Comparison of ENCODE assay signal across 10 cellular contexts in the genomic region with DNA sequence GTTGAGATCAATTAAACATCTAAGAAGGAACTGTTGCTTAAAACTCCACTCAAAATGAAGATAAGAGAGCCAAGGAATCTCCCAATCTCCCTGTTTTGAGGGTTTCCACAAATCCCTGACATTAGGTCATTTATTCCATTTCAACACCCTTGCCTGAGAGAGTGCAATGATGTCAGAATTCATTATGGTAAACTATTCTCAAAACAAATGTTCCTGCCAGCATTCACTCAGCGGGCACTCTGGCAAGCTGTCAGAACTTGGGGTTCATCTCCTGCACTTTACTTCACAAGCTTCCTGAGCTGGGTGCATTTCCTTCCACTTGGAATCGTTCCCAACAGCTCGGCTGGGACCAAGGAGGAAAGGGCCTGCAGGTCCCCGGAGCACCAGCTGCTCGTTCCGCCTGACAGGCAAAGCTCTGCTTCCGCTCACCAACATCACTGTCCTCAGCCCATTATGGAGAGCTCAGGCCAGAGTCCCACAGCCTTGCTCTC.
DNase-seq lines count a peak whose midpoint lies in the region; ATAC-seq and TF ChIP-seq lines count a peak whose summit lies in the region.
"Had no signal": no experiment of that assay in that cellular context is flagged by ENCODE, and none has a peak within 500 bp of the region (broad histone marks: within the 10 kb centered on the region; RNA-seq: fewer than 3 reads in every experiment).

No MANE protein-coding gene starts in this region.

- H3K36me3 ChIP-seq in esophagus (ENCODE audit: control insufficient read depth in 2 of 2, insufficient read depth in 2 of 2, low read length in 1 of 2), result no peaks in the 10 kb centered on the region
- no peaks in the 10 kb centered on the region for H3K36me3 ChIP-seq in CD8-positive, alpha-beta T cell (ENCODE audit: insufficient read depth, low read length)

- no peaks in the 10 kb centered on the region for H3K27me3 ChIP-seq in esophagus (ENCODE audit: control insufficient read depth in 1 of 2, insufficient read depth in 2 of 2, low read length in 2 of 2)
- H3K27me3 ChIP-seq in CD8-positive, alpha-beta T cell (ENCODE audit: insufficient read depth, low read length), result no peaks in the 10 kb centered on the region

- CTCF ChIA-PET in CD8-positive, alpha-beta T cell (lab: Charles Lee), result interaction anchor here (0.7 to 5.4 kb wide), 19 partner anchors 9 to 760 kb away, joined by 3 to 62 read pairs (median 3); no protein-coding TSS in a partner anchor

- peak overlapping the region; percentile 43 to 71 (median 67) for H3K27ac Mint-ChIP-seq in nephron
- no peak overlapping the region for H3K27ac Mint-ChIP-seq in CD8-positive, alpha-beta T cell
- H3K27ac Mint-ChIP-seq: mesothelial cell of epicardium had no signal

- H3K36me3 Mint-ChIP-seq in nephron (ENCODE audit: low read depth), result no peaks in the 10 kb centered on the region
- H3K36me3 Mint-ChIP-seq in CD8-positive, alpha-beta T cell, result no peaks in the 10 kb centered on the region
- H3K36me3 Mint-ChIP-seq: CD4-positive, CD25-positive, alpha-beta regulatory T cell had no signal

- DNase-seq in AG20443 (ENCODE audit: low spot score) (peak; percentile 46), NCI-H2171 treated with DMSO at 0.1 percent for 48 hours (lab: John Stamatoyannopoulos, UW) (peak; percentile 91)
- no peak for DNase-seq in activated CD4-positive, alpha-beta T cell treated with anti-CD3 and anti-CD28 coated beads, Interleukin-2, amount 50 U/mL, for 1 hour
- no peak for DNase-seq in CD8-positive, alpha-beta T cell
- DNase-seq: CD4-positive, CD25-positive, alpha-beta regulatory T cell had no signal

- H3K9me3 Mint-ChIP-seq in nephron, result no peaks in the 10 kb centered on the region
- H3K9me3 Mint-ChIP-seq in CD8-positive, alpha-beta T cell, result no peaks in the 10 kb centered on the region
- H3K9me3 Mint-ChIP-seq: CD4-positive, CD25-positive, alpha-beta regulatory T cell; mesothelial cell of epicardium had no signal

- intact Hi-C loops in CD8-positive, alpha-beta T cell (cut with DNase I, micrococcal nuclease), result loop anchor here (10.0 kb wide), 2 partner anchors 124 to 724 kb away; no protein-coding TSS in a partner anchor

- no peak overlapping the region for H3K4me3 ChIP-seq in esophagus (ENCODE audit: low read depth in 1 of 2, low read length in 2 of 2)
- no peak overlapping the region for H3K4me3 ChIP-seq in CD8-positive, alpha-beta T cell (ENCODE audit: low read depth, low read length)

- peak overlapping the region in 1 of 3 experiments; percentile 11 for H3K4me3 Mint-ChIP-seq in nephron
- no peak overlapping the region for H3K4me3 Mint-ChIP-seq in CD8-positive, alpha-beta T cell
- H3K4me3 Mint-ChIP-seq: mesothelial cell of epicardium had no signal

- POLR2A ChIA-PET in CD8-positive, alpha-beta T cell (lab: Charles Lee), result no interaction called here

- H3K4me1 ChIP-seq in esophagus (ENCODE audit: control insufficient read depth in 2 of 2, insufficient read depth in 2 of 2, low read length in 1 of 2), result peaks cover 0 to 2% of the 10 kb centered on the region in 2 donors
- H3K4me1 ChIP-seq in CD8-positive, alpha-beta T cell (ENCODE audit: insufficient read depth, low read length), result no peaks in the 10 kb centered on the region

- peak overlapping the region; percentile 1 to 22 for H3K27ac ChIP-seq in esophagus (ENCODE audit: low read depth in 2 of 2, low read length in 1 of 2)
- no peak overlapping the region for H3K27ac ChIP-seq in CD8-positive, alpha-beta T cell (ENCODE audit: low read depth, low read length)

- H3K4me1 Mint-ChIP-seq in nephron, result peaks cover 61% of the 10 kb centered on the region
- H3K4me1 Mint-ChIP-seq in CD8-positive, alpha-beta T cell (ENCODE audit: low read depth), result no peaks in the 10 kb centered on the region

- peaks cover 5% of the 10 kb centered on the region for H3K27me3 Mint-ChIP-seq in nephron (ENCODE audit: low read depth)
- no peaks in the 10 kb centered on the region for H3K27me3 Mint-ChIP-seq in CD8-positive, alpha-beta T cell (ENCODE audit: low read depth)
- H3K27me3 Mint-ChIP-seq: CD4-positive, CD25-positive, alpha-beta regulatory T cell had no signal

- 52 to 57% methylated on average over 7 of the region's 7 CpGs for WGBS in esophagus, 2 donors

- no peak for TF ChIP-seq CTCF in nephron (IDR thresholded peaks at IDR 0.05; ENCODE audit: unreplicated experiment in 3 of 3)
- no peak for TF ChIP-seq CTCF in CD8-positive, alpha-beta T cell (IDR thresholded peaks at IDR 0.05)

- ATAC-seq in GM19023 (IDR thresholded peaks at IDR 0.05; ENCODE audit: unreplicated experiment) (no peak), HG02973 (IDR thresholded peaks at IDR 0.05; ENCODE audit: unreplicated experiment) (no peak)
- no peak for ATAC-seq in CD8-positive, alpha-beta T cell

- no peaks in the 10 kb centered on the region for H3K9me3 ChIP-seq in esophagus (ENCODE audit: control insufficient read depth in 2 of 2, insufficient read depth in 1 of 2, low read depth in 1 of 2, low read length in 1 of 2)
- H3K9me3 ChIP-seq in CD8-positive, alpha-beta T cell (ENCODE audit: low read length), result no peaks in the 10 kb centered on the region

Comparison
In these comparisons a context has a peak if more than half of its experiments do, and no peak if none do; other contexts are left out.
1. DNase-seq: peak in AG20443 (single experiment) and NCI-H2171 treated with DMSO at 0.1 percent for 48 hours (single experiment); none in activated CD4-positive, alpha-beta T cell treated with anti-CD3 and anti-CD28 coated beads, Interleukin-2, amount 50 U/mL, for 1 hour (single experiment) and CD8-positive, alpha-beta T cell (0 of 7).